Comparison of ENCODE assay signal across 1 cellular context in genomic region chr2:188426121-188426520, GRCh38.
TF ChIP-seq lines count a peak whose summit lies in the region.

No MANE protein-coding gene starts in this region.

TF ChIP-seq in GM23338, 12 proteins besides CTCF, POLR2A, EP300 and RAD21:
- TF ChIP-seq ZNF462 (CRISPR knock-in tag; IDR thresholded peaks at IDR 0.05) (no peak), EZH2phosphoT487 (IDR thresholded peaks at IDR 0.05; ENCODE audit: unreplicated experiment) (no peak), CREB1 (CRISPR knock-in tag; IDR thresholded peaks at IDR 0.05; ENCODE audit: low read depth) (no peak), STAT1 (IDR thresholded peaks at IDR 0.05; ENCODE audit: unreplicated experiment) (no peak), EZH2 (IDR thresholded peaks at IDR 0.05; ENCODE audit: low read depth, unreplicated experiment) (no peak), ETS1 (IDR thresholded peaks at IDR 0.05) (no peak), ZNF114 (CRISPR knock-in tag; IDR thresholded peaks at IDR 0.05) (no peak), REST (IDR thresholded peaks at IDR 0.05; ENCODE audit: unreplicated experiment) (no peak), JUNB (IDR thresholded peaks at IDR 0.05; ENCODE audit: unreplicated experiment) (no peak), NANOG (IDR thresholded peaks at IDR 0.05; ENCODE audit: borderline replicate concordance) (no peak), POLR2AphosphoS5 (IDR thresholded peaks at IDR 0.05; ENCODE audit: low read depth) (no peak)
